11 cellular contexts compared by ENCODE assay signal in genomic region chr1:24190970-24191570, GRCh38. TPM values are rescaled to one million over a fixed set of nuclear protein-coding genes. Genes with fewer than 3 reads are reported as not detected.
A peak's percentile ranks its signal among the peaks of the same experiment; 100 is the strongest.
DNase-seq lines count a peak whose midpoint lies in the region; ATAC-seq and TF ChIP-seq lines count a peak whose summit lies in the region.
"Had no signal": no experiment of that assay in that cellular context is flagged by ENCODE, and none has a peak within 500 bp of the region (broad histone marks: within the 10 kb centered on the region; RNA-seq: fewer than 3 reads in every experiment).

No MANE protein-coding gene starts in this region.

- 88 to 93% (median 91%) methylated on average over 4 of the region's 4 CpGs for WGBS in stomach, 5 donors
- 92 to 95% methylated on average over 4 of the region's 4 CpGs for WGBS in thyroid gland, 2 donors
- WGBS in mesendoderm (ENCODE audit: extremely low coverage, insufficient coverage, low lambda C conversion rate), result no CpG with 5 or more reads among the region's 4 CpGs

- DNase-seq in MV-4-11 (lab: John Stamatoyannopoulos, UW) (peak; percentile 99), mesenteric fat pad (ENCODE audit: low spot score) (peak; percentile 22), HuH-7.5 (ENCODE audit: low spot score) (no peak), stomach (no peak), thyroid gland (no peak), mesendoderm (no peak)
- DNase-seq: effector CD8-positive, alpha-beta T cell had no signal

- H3K9ac ChIP-seq in mesendoderm (ENCODE audit: low read length), result no peak overlapping the region

- H3K9me3 ChIP-seq in stomach (no peaks in the 10 kb centered on the region), thyroid gland (no peaks in the 10 kb centered on the region)
- H3K9me3 ChIP-seq: thoracic aorta had no signal

- TF ChIP-seq EP300 in stomach (IDR thresholded peaks at IDR 0.05), result no peak

- no peak overlapping the region for H2BK5ac ChIP-seq in mesendoderm (ENCODE audit: low read length)

- no peak overlapping the region for H3K18ac ChIP-seq in mesendoderm (ENCODE audit: low read length)

- H3K36me3 ChIP-seq in stomach (no peaks in the 10 kb centered on the region), thyroid gland (no peaks in the 10 kb centered on the region), mesendoderm (ENCODE audit: control insufficient read depth, insufficient read depth, low read length) (no peaks in the 10 kb centered on the region)
- H3K36me3 ChIP-seq: thoracic aorta had no signal

- peaks cover 0 to 15% (median 10%) of the 10 kb centered on the region in 3 donors for H3K27me3 ChIP-seq in stomach
- H3K27me3 ChIP-seq in thyroid gland, result no peaks in the 10 kb centered on the region
- no peaks in the 10 kb centered on the region for H3K27me3 ChIP-seq in mesendoderm (ENCODE audit: insufficient read depth, low read length, poor library complexity)

- H3K4me2 ChIP-seq in mesendoderm (ENCODE audit: low read length), result no peak overlapping the region

- H3K79me2 ChIP-seq in mesendoderm (ENCODE audit: control insufficient read depth, insufficient read depth, low read length), result no peaks in the 10 kb centered on the region

- no peak overlapping the region for H3K4ac ChIP-seq in mesendoderm (ENCODE audit: low read depth, low read length)

- intact Hi-C loops in stomach (cut with DNase I; ENCODE audit: low total_unique reads) (no loop called here), thyroid gland (cut with DNase I) (no loop called here)

- H3K56ac ChIP-seq in mesendoderm (ENCODE audit: low read length), result no peak overlapping the region

- TF ChIP-seq POLR2A in stomach (IDR thresholded peaks at IDR 0.05), result no peak
- TF ChIP-seq POLR2A in thyroid gland (IDR thresholded peaks at IDR 0.05), result no peak

- H2BK120ac ChIP-seq in mesendoderm (ENCODE audit: low read depth, low read length), result no peak overlapping the region

- H3K79me1 ChIP-seq in mesendoderm (ENCODE audit: low read length), result no peaks in the 10 kb centered on the region

- H4K5ac ChIP-seq in mesendoderm (ENCODE audit: low read length), result no peak overlapping the region

- TF ChIP-seq CTCF in stomach (IDR thresholded peaks at IDR 0.05) (no peak), thyroid gland (IDR thresholded peaks at IDR 0.05) (no peak)

- H4K8ac ChIP-seq in mesendoderm (ENCODE audit: low read depth, low read length), result no peak overlapping the region

- no peak overlapping the region for H2AK5ac ChIP-seq in mesendoderm (ENCODE audit: low read length)

- peak; percentile 39 for ATAC-seq in GM18873 (IDR thresholded peaks at IDR 0.05; ENCODE audit: low FRiP score, unreplicated experiment)
- peak; percentile 38 for ATAC-seq in HG02623 (IDR thresholded peaks at IDR 0.05; ENCODE audit: unreplicated experiment)

- H2BK15ac ChIP-seq in mesendoderm (replicated peaks; ENCODE audit: low read depth), result no peak overlapping the region

- H3K4me3 ChIP-seq in stomach (no peak overlapping the region), thyroid gland (replicated peaks in 1 of 3) (no peak overlapping the region), mesendoderm (ENCODE audit: low read length) (no peak overlapping the region)
- H3K4me3 ChIP-seq: thoracic aorta had no signal

- H3K27ac ChIP-seq in stomach (peak overlapping the region in 2 of 5 donors; percentile 39 to 53), thyroid gland (no peak overlapping the region), mesendoderm (ENCODE audit: low read depth, low read length) (no peak overlapping the region)
- H3K27ac ChIP-seq: thoracic aorta had no signal

- H3K4me1 ChIP-seq in stomach, result peaks cover 11 to 53% (median 20%) of the 10 kb centered on the region in 4 donors
- peaks cover 6 to 20% of the 10 kb centered on the region in 2 donors for H3K4me1 ChIP-seq in thyroid gland
- H3K4me1 ChIP-seq in mesendoderm (ENCODE audit: control insufficient read depth, low read depth, low read length), result no peaks in the 10 kb centered on the region

- no peak overlapping the region for H3K23ac ChIP-seq in mesendoderm (ENCODE audit: low read length)

RNA-seq across cellular contexts. Expression of gene IFNLR1, which starts 4.0 kb away (rescaled TPM):
- 0.22 TPM for total RNA-seq in mesenteric fat pad
- 1 to 10 TPM in 3 of 5 donors, under 1 TPM in 1, not detected in 1; 0.45 to 6.1 (median 4.2) TPM for total RNA-seq in stomach
- polyA plus RNA-seq in stomach, result 1 to 10 TPM in 1 of 3 donors, under 1 TPM in 2; 0.31 to 1.1 (median 0.87) TPM
- 1 to 10 TPM; 4.7 to 9.3 (median 6.1) TPM for total RNA-seq in thyroid gland
- polyA plus RNA-seq in mesendoderm (2013, experiment 1 of 2), result 7.5 TPM
- 6.8 TPM for polyA plus RNA-seq in mesendoderm (2013, experiment 2 of 2)

RNA-seq across cellular contexts. Expression of gene IL22RA1, which starts 48.1 kb away (rescaled TPM):
- total RNA-seq in mesenteric fat pad (not detected), stomach (1 to 10 TPM in 3 of 5 donors, under 1 TPM in 1, not detected in 1; 0.43 to 4.1 (median 2.0) TPM), thyroid gland (1 to 10 TPM in 1 of 4 donors, not detected in 3; 1.1 TPM)
- 1 to 10 TPM; 1.2 to 2.1 (median 1.4) TPM for polyA plus RNA-seq in stomach
- polyA plus RNA-seq in mesendoderm (2013, experiment 1 of 2), result 0.14 TPM
- 0.11 TPM for polyA plus RNA-seq in mesendoderm (2013, experiment 2 of 2)
- total RNA-seq: neural crest cell had no signal

Comparison
In these comparisons a context has a peak if more than half of its experiments do, and no peak if none do; other contexts are left out.
1. DNase-seq: peak in MV-4-11 (single experiment) and mesenteric fat pad (single experiment); none in HuH-7.5 (single experiment), stomach (single experiment), thyroid gland (0 of 2) and mesendoderm (single experiment).